In genomic region chr11:79069504-79069903, GRCh38 we compare ENCODE assay signal across 27 cellular contexts.
"Had no signal": no experiment of that assay in that cellular context is flagged by ENCODE, and none has a peak within 500 bp of the region (broad histone marks: within the 10 kb centered on the region; RNA-seq: fewer than 3 reads in every experiment).

No MANE protein-coding gene starts in this region.

- H3K9ac ChIP-seq: parathyroid adenoma had no signal

- H3K4me3 ChIP-seq: ovary, psoas muscle, right lobe of liver, sigmoid colon, stomach, tibial artery, transverse colon, upper lobe of right lung, uterus had no signal

- H3K36me3 Mint-ChIP-seq: naive thymus-derived CD8-positive, alpha-beta T cell; natural killer cell treated with Interleukin-12 subunit alpha and Interleukin-12 subunit beta and Interleukin-15 and Interleukin-18, amount 100 ng/mL, for 72 hours; stimulated activated effector memory CD8-positive, alpha-beta T cell treated with anti-CD3 and anti-CD28 coated beads, Interleukin-12 subunit alpha, Interleukin-12 subunit beta, amount 100 ng/mL, for 72 hours; stimulated activated naive B cell treated with anti-CD40 and anti-IgM and Interleukin-4, amounts not matched to agents 10 μg/mL and 1 μg/mL and 100 μg/mL, for 72 hours had no signal

- DNase-seq: naive thymus-derived CD8-positive, alpha-beta T cell; nephron progenitor cell; occipital lobe; ovary; psoas muscle; right lobe of liver; sigmoid colon; small intestine; stimulated activated CD4-positive, alpha-beta T cell treated with anti-CD3 and anti-CD28 coated beads, Interleukin-15, amount 100 ng/mL, for 24 hours; stimulated activated CD4-positive, alpha-beta T cell treated with anti-CD3 and anti-CD28 coated beads, Interleukin-2, amount 100 ng/mL, for 24 hours; stimulated activated CD4-positive, alpha-beta T cell treated with anti-CD3 and anti-CD28 coated beads, Interleukin-2, amount 100 ng/mL, for 48 hours; stimulated activated CD4-positive, alpha-beta T cell treated with anti-CD3 and anti-CD28 coated beads, Interleukin-4, amount 100 ng/mL, for 24 hours; stimulated activated naive B cell treated with anti-CD40 and anti-IgM and Interleukin-4, amounts not matched to agents 10 μg/mL and 1 μg/mL and 100 μg/mL, for 72 hours; stimulated activated naive CD4-positive, alpha-beta T cell treated with Interleukin-2 at 50 U/mL for 16 hours; stomach; tibial artery; transverse colon; upper lobe of right lung; uterus had no signal

- H3K27me3 ChIP-seq: ovary, right lobe of liver, sigmoid colon, stomach, tibial artery, transverse colon, upper lobe of right lung, uterus had no signal

- H3K27me3 Mint-ChIP-seq: progenitor cell of endocrine pancreas, type B pancreatic cell had no signal

- H3K27ac Mint-ChIP-seq: naive thymus-derived CD8-positive, alpha-beta T cell; natural killer cell treated with Interleukin-12 subunit alpha and Interleukin-12 subunit beta and Interleukin-15 and Interleukin-18, amount 100 ng/mL, for 72 hours; progenitor cell of endocrine pancreas; stimulated activated effector memory CD8-positive, alpha-beta T cell treated with anti-CD3 and anti-CD28 coated beads, Interleukin-12 subunit alpha, Interleukin-12 subunit beta, amount 100 ng/mL, for 72 hours; stimulated activated naive B cell treated with anti-CD40 and anti-IgM and Interleukin-4, amounts not matched to agents 10 μg/mL and 1 μg/mL and 100 μg/mL, for 72 hours; stimulated activated naive CD8-positive, alpha-beta T cell treated with anti-CD3 and anti-CD28 coated beads, Interleukin-15, Interleukin-2, amounts not matched to agents 100 ng/mL and 50 ng/mL, for 24 hours had no signal

- H3K4me3 Mint-ChIP-seq: naive thymus-derived CD8-positive, alpha-beta T cell; natural killer cell treated with Interleukin-12 subunit alpha and Interleukin-12 subunit beta and Interleukin-15 and Interleukin-18, amount 100 ng/mL, for 72 hours; nephron progenitor cell; neural crest cell; stimulated activated effector memory CD8-positive, alpha-beta T cell treated with anti-CD3 and anti-CD28 coated beads, Interleukin-12 subunit alpha, Interleukin-12 subunit beta, amount 100 ng/mL, for 72 hours; stimulated activated naive B cell treated with anti-CD40 and anti-IgM and Interleukin-4, amounts not matched to agents 10 μg/mL and 1 μg/mL and 100 μg/mL, for 72 hours; stimulated activated naive CD8-positive, alpha-beta T cell treated with anti-CD3 and anti-CD28 coated beads, Interleukin-15, Interleukin-2, amounts not matched to agents 100 ng/mL and 50 ng/mL, for 24 hours had no signal

- ATAC-seq: naive thymus-derived CD8-positive, alpha-beta T cell; natural killer cell treated with Interleukin-12 subunit alpha and Interleukin-12 subunit beta and Interleukin-15 and Interleukin-18, amount 100 ng/mL, for 72 hours; psoas muscle; right cardiac atrium; right lobe of liver; stimulated activated effector memory CD8-positive, alpha-beta T cell treated with anti-CD3 and anti-CD28 coated beads, Interleukin-12 subunit alpha, Interleukin-12 subunit beta, amount 100 ng/mL, for 72 hours; stimulated activated naive B cell treated with anti-CD40 and anti-IgM and Interleukin-4, amounts not matched to agents 10 μg/mL and 1 μg/mL and 100 μg/mL, for 72 hours; upper lobe of right lung had no signal

- H3K36me3 ChIP-seq: ovary, right lobe of liver, sigmoid colon, stomach, tibial artery, transverse colon, upper lobe of right lung, uterus had no signal

- H2AFZ ChIP-seq: parathyroid adenoma had no signal

- H3K9me3 ChIP-seq: ovary, psoas muscle, right lobe of liver, sigmoid colon, stomach, tibial artery, transverse colon, upper lobe of right lung, uterus had no signal

- H3K27ac ChIP-seq: ovary, parathyroid adenoma, psoas muscle, right lobe of liver, sigmoid colon, stomach, tibial artery, transverse colon, upper lobe of right lung, uterus had no signal

- H3K9me3 Mint-ChIP-seq: naive thymus-derived CD8-positive, alpha-beta T cell; natural killer cell treated with Interleukin-12 subunit alpha and Interleukin-12 subunit beta and Interleukin-15 and Interleukin-18, amount 100 ng/mL, for 72 hours; nephron progenitor cell; neural crest cell; stimulated activated effector memory CD8-positive, alpha-beta T cell treated with anti-CD3 and anti-CD28 coated beads, Interleukin-12 subunit alpha, Interleukin-12 subunit beta, amount 100 ng/mL, for 72 hours; stimulated activated naive CD8-positive, alpha-beta T cell treated with anti-CD3 and anti-CD28 coated beads, Interleukin-15, Interleukin-2, amounts not matched to agents 100 ng/mL and 50 ng/mL, for 24 hours; type B pancreatic cell had no signal

- H3K4me1 ChIP-seq: parathyroid adenoma, psoas muscle, right lobe of liver, sigmoid colon, stomach, tibial artery, transverse colon, upper lobe of right lung, uterus had no signal
